20 cellular contexts compared by ENCODE assay signal in the genomic region with DNA sequence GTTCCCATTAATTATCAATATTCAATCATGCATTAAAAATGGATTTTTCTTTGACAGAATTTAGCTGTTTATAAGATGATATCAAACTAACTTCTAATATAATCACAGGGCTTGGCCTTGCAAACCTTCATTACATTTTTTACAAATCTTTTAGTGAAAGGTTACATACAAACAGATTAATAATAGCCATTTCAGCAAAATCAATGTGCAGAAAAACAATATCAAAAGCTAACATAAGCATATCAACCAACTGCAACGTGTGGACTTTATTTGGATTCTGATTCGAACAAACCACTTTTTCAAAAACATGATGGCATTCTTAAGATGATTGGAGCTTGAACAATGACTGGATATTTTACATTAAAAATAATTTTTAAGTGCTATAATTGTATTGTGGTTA.
DNase-seq lines count a peak whose midpoint lies in the region; ATAC-seq, FAIRE-seq and TF ChIP-seq lines count a peak whose summit lies in the region.
"Had no signal": no experiment of that assay in that cellular context is flagged by ENCODE, and none has a peak within 500 bp of the region (broad histone marks: within the 10 kb centered on the region; RNA-seq: fewer than 3 reads in every experiment).

No MANE protein-coding gene starts in this region.

- no peak overlapping the region for H3K27ac ChIP-seq in HepG2 (ENCODE audit: extremely low read length, insufficient read depth, low read length)
- H3K27ac ChIP-seq in right lobe of liver = no peak overlapping the region
- H3K27ac ChIP-seq in IMR-90 (ENCODE audit: insufficient read depth, low read length) = no peak overlapping the region
- H3K27ac ChIP-seq: 22Rv1, BLaER1 had no signal

- H2BK5ac ChIP-seq in IMR-90 (ENCODE audit: low read depth, low read length, poor library complexity, severe bottlenecking) = no peak overlapping the region

- intact Hi-C loops in HepG2 (cut with micrococcal nuclease; ENCODE audit: unreplicated experiment) (no loop called here), right lobe of liver (cut with DNase I) (no loop called here), IMR-90 (cut with micrococcal nuclease) (no loop called here)

- H2AK5ac ChIP-seq in IMR-90 (ENCODE audit: low read depth, low read length) = no peak overlapping the region

- dilution Hi-C loops in IMR-90 (cut with HindIII; ENCODE audit: low sequenced_read_pairs, unreplicated experiment) = no loop called here

- no peak overlapping the region for H3K23ac ChIP-seq in IMR-90 (ENCODE audit: low read depth, low read length)

- no peak overlapping the region for H3K18ac ChIP-seq in IMR-90 (ENCODE audit: low read depth, low read length)

- H3K4me3 ChIP-seq in HepG2 (replicated peaks in 1 of 3; ENCODE audit: insufficient read depth in 1 of 3, low read depth in 2 of 3, low read length in 3 of 3) (no peak overlapping the region), right lobe of liver (no peak overlapping the region), IMR-90 (ENCODE audit: insufficient read depth, low read depth, low read length) (no peak overlapping the region)
- H3K4me3 ChIP-seq: BLaER1 had no signal

- under 1% methylated on average over 2 of the region's 2 CpGs for WGBS in HepG2 (ENCODE audit: low lambda C conversion rate)
- WGBS in right lobe of liver (ENCODE audit: insufficient coverage, low coverage, low lambda C conversion rate, missing lambda C conversion rate) = 61% methylated on average over 2 of the region's 2 CpGs
- no CpG with 5 or more reads among the region's 2 CpGs for WGBS in IMR-90 (ENCODE audit: extremely low coverage in 2 of 2, insufficient read length in 1 of 2), 2 experiments

- TF ChIP-seq CTCF in HepG2 (CRISPR knock-in tag; IDR thresholded peaks at IDR 0.05) = no peak
- TF ChIP-seq CTCF in right lobe of liver (IDR thresholded peaks at IDR 0.05) = no peak
- TF ChIP-seq CTCF in IMR-90 (conservative IDR thresholded peaks at IDR 0.05; ENCODE audit: low read depth, low read length) = no peak

- H3K9me1 ChIP-seq in IMR-90 (ENCODE audit: insufficient read depth, low read length) = no peaks in the 10 kb centered on the region

- H2BK120ac ChIP-seq in IMR-90 (ENCODE audit: low read depth, low read length) = no peak overlapping the region

- DNase-seq in HepG2 (ENCODE audit: low spot score) (no peak), right lobe of liver (no peak), IMR-90 (no peak)
- DNase-seq in T-helper 2 cell treated with Interferon-gamma antibody and Interleukin-4, amounts not matched to agents 5 μg/mL and 100 μg/mL, for 36 hours (ENCODE audit: low spot score) = no peak
- DNase-seq: ACHN; BE2C; C1 segment of cervical spinal cord; CD4-positive, alpha-beta memory T cell; CD4-positive, CD25-positive, alpha-beta regulatory T cell; CD8-positive, alpha-beta memory T cell; COR-L47; DMS79 treated with DMSO at 0.1 percent for 48 hours; GF-D8 had no signal

- H3K79me2 ChIP-seq in HepG2 (ENCODE audit: insufficient read depth, low read length) = no peaks in the 10 kb centered on the region

- BruUV-seq in HepG2 (replicated peaks; lab: Mats Ljungman, UMichigan) (no TSS peak), IMR-90 (replicated peaks; lab: Mats Ljungman, UMichigan) (no TSS peak)

- H3K27me3 Mint-ChIP-seq in T-helper 2 cell treated with Interferon-gamma antibody and Interleukin-4, amounts not matched to agents 5 μg/mL and 100 μg/mL, for 36 hours (ENCODE audit: low read depth) = no peaks in the 10 kb centered on the region

- CTCF ChIA-PET in HepG2 (lab: Yijun Ruan, JAX; ENCODE audit: low intra/inter-chr PET ratio, low total read pairs) = no interaction called here
- CTCF ChIA-PET in IMR-90 (lab: Yijun Ruan, JAX) = interaction anchor here (0.5 kb wide), 1 partner anchor 58 kb away, joined by 6 read pairs; no protein-coding TSS in a partner anchor

- TF ChIP-seq RAD21 in HepG2 (CRISPR knock-in tag; IDR thresholded peaks at IDR 0.05) = no peak
- TF ChIP-seq RAD21 in IMR-90 (IDR thresholded peaks at IDR 0.05; ENCODE audit: low read length) = no peak

- H3K9ac ChIP-seq in HepG2 (ENCODE audit: insufficient read depth, low read depth, low read length) = no peak overlapping the region
- H3K9ac ChIP-seq in IMR-90 (ENCODE audit: low read depth, low read length) = no peak overlapping the region
- H3K9ac ChIP-seq: BLaER1 had no signal

- H3K14ac ChIP-seq in IMR-90 (replicated peaks; ENCODE audit: low read depth, low read length) = no peak overlapping the region

- no peak overlapping the region for H4K8ac ChIP-seq in IMR-90 (ENCODE audit: low read depth in 2 of 2, low read length in 2 of 2)

- H3K9me3 ChIP-seq in HepG2 (ENCODE audit: low read length) = no peaks in the 10 kb centered on the region
- H3K9me3 ChIP-seq in right lobe of liver = no peaks in the 10 kb centered on the region
- no peaks in the 10 kb centered on the region for H3K9me3 ChIP-seq in IMR-90 (ENCODE audit: control insufficient read depth, insufficient read depth, low read length)
- H3K9me3 ChIP-seq: BE2C, BLaER1 had no signal

- TF ChIP-seq EP300 in HepG2 (IDR thresholded peaks at IDR 0.05; ENCODE audit: low read depth in 2 of 2, low read length in 2 of 2) = no peak
- TF ChIP-seq EP300 in HepG2 (CRISPR knock-in tag; IDR thresholded peaks at IDR 0.05; ENCODE audit: borderline replicate concordance) = no peak

- H2AFZ ChIP-seq in HepG2 (ENCODE audit: low read length) (no peak overlapping the region), IMR-90 (replicated peaks; ENCODE audit: low read length, poor library complexity) (no peak overlapping the region)

- no peak overlapping the region for H3K27ac Mint-ChIP-seq in T-helper 2 cell treated with Interferon-gamma antibody and Interleukin-4, amounts not matched to agents 5 μg/mL and 100 μg/mL, for 36 hours
- H3K27ac Mint-ChIP-seq: CD14-positive monocyte; CD4-positive, alpha-beta memory T cell; CD4-positive, CD25-positive, alpha-beta regulatory T cell; CD8-positive, alpha-beta memory T cell had no signal

- H3K9me3 Mint-ChIP-seq in T-helper 2 cell treated with Interferon-gamma antibody and Interleukin-4, amounts not matched to agents 5 μg/mL and 100 μg/mL, for 36 hours = no peaks in the 10 kb centered on the region
- H3K9me3 Mint-ChIP-seq: CD8-positive, alpha-beta memory T cell had no signal

- no peak overlapping the region for H3K4ac ChIP-seq in IMR-90 (ENCODE audit: low read depth, low read length)

- no peak overlapping the region for H2BK20ac ChIP-seq in IMR-90 (ENCODE audit: low read depth, low read length)

- in situ Hi-C loops in HepG2 (cut with HindIII; ENCODE audit: extremely low pct_ligation_motif_present, low pct_unique_long_range_greater_than_20kb) = no loop called here
- in situ Hi-C loops in IMR-90 (cut with MboI; ENCODE audit: low sequenced_read_pairs) = no loop called here

- FAIRE-seq in HepG2 (lab: Jason Lieb, UNC) = no peak
- FAIRE-seq: G401.6, GM12891, GM19239 had no signal

- ATAC-seq in HepG2 (no peak), right lobe of liver (no peak), IMR-90 (ENCODE audit: low read depth) (no peak), HG03378 (IDR thresholded peaks at IDR 0.05; ENCODE audit: unreplicated experiment) (no peak)

- H4K5ac ChIP-seq in IMR-90 (ENCODE audit: low read depth, low read length) = no peak overlapping the region

- H3K56ac ChIP-seq in IMR-90 (ENCODE audit: extremely low read depth, insufficient read depth, low read length) = no peak overlapping the region

- POLR2A ChIA-PET in HepG2 (lab: Yijun Ruan, JAX) (no interaction called here), IMR-90 (lab: Charles Lee; ENCODE audit: unreplicated experiment) (no interaction called here)

- no peaks in the 10 kb centered on the region for H3K4me1 Mint-ChIP-seq in T-helper 2 cell treated with Interferon-gamma antibody and Interleukin-4, amounts not matched to agents 5 μg/mL and 100 μg/mL, for 36 hours (ENCODE audit: low read depth)
- H3K4me1 Mint-ChIP-seq: CD14-positive monocyte; CD4-positive, alpha-beta memory T cell; CD4-positive, CD25-positive, alpha-beta regulatory T cell; CD8-positive, alpha-beta memory T cell had no signal

- H2AK9ac ChIP-seq in IMR-90 (replicated peaks; ENCODE audit: low read depth, low read length, poor library complexity) = no peak overlapping the region

- no peaks in the 10 kb centered on the region for H3K36me3 Mint-ChIP-seq in T-helper 2 cell treated with Interferon-gamma antibody and Interleukin-4, amounts not matched to agents 5 μg/mL and 100 μg/mL, for 36 hours (ENCODE audit: low read depth)
- H3K36me3 Mint-ChIP-seq: CD14-positive monocyte; CD4-positive, alpha-beta memory T cell; CD4-positive, CD25-positive, alpha-beta regulatory T cell; CD8-positive, alpha-beta memory T cell had no signal

- TF ChIP-seq POLR2A in HepG2 (IDR thresholded peaks at IDR 0.05; ENCODE audit: insufficient read depth in 1 of 2, low read depth in 2 of 2, low read length in 2 of 2) = no peak
- TF ChIP-seq POLR2A in right lobe of liver (IDR thresholded peaks at IDR 0.05) = no peak
- TF ChIP-seq POLR2A in IMR-90 (IDR thresholded peaks at IDR 0.05; ENCODE audit: low read depth, low read length) = no peak

- H3K4me1 ChIP-seq in HepG2 (ENCODE audit: insufficient read depth, low read length) (peaks cover 13% of the 10 kb centered on the region), right lobe of liver (no peaks in the 10 kb centered on the region), IMR-90 (ENCODE audit: control insufficient read depth, insufficient read depth, low read length) (no peaks in the 10 kb centered on the region)
- H3K4me1 ChIP-seq: BE2C, BLaER1 had no signal

- H3K27me3 ChIP-seq in HepG2 (ENCODE audit: control insufficient read depth in 1 of 2, insufficient read depth in 2 of 2, low read length in 2 of 2) = peaks cover 0 to 4% of the 10 kb centered on the region in 2 experiments; a peak in 1 of 5 replicates
- no peaks in the 10 kb centered on the region for H3K27me3 ChIP-seq in right lobe of liver
- no peaks in the 10 kb centered on the region for H3K27me3 ChIP-seq in IMR-90 (ENCODE audit: control insufficient read depth, insufficient read depth, low read length)
- H3K27me3 ChIP-seq: BE2C, BLaER1 had no signal

- H3K4me3 Mint-ChIP-seq in T-helper 2 cell treated with Interferon-gamma antibody and Interleukin-4, amounts not matched to agents 5 μg/mL and 100 μg/mL, for 36 hours = no peak overlapping the region
- H3K4me3 Mint-ChIP-seq: CD14-positive monocyte; CD4-positive, alpha-beta memory T cell; CD4-positive, CD25-positive, alpha-beta regulatory T cell; CD8-positive, alpha-beta memory T cell had no signal

- no peak overlapping the region for H2BK15ac ChIP-seq in IMR-90 (ENCODE audit: low read depth, low read length)

- H4K91ac ChIP-seq in IMR-90 (ENCODE audit: insufficient read depth, low read depth, low read length) = no peak overlapping the region

- H4K20me1 ChIP-seq in HepG2 (ENCODE audit: insufficient read depth, low read length) = no peaks in the 10 kb centered on the region
- no peaks in the 10 kb centered on the region for H4K20me1 ChIP-seq in IMR-90 (ENCODE audit: insufficient read depth, low read length)
- H4K20me1 ChIP-seq: BLaER1 had no signal

- H3K4me2 ChIP-seq in HepG2 (ENCODE audit: low read depth, low read length) (no peak overlapping the region), IMR-90 (ENCODE audit: low read depth, low read length) (no peak overlapping the region)
- H3K4me2 ChIP-seq: BLaER1 had no signal

- H3K79me1 ChIP-seq in IMR-90 (ENCODE audit: low read depth in 1 of 2, low read length in 2 of 2) = no peaks in the 10 kb centered on the region

- no peaks in the 10 kb centered on the region for H3K36me3 ChIP-seq in HepG2 (replicated peaks in 1 of 2; ENCODE audit: control insufficient read depth in 1 of 2, insufficient read depth in 2 of 2, low read length in 2 of 2)
- H3K36me3 ChIP-seq in right lobe of liver = no peaks in the 10 kb centered on the region
- H3K36me3 ChIP-seq in IMR-90 (ENCODE audit: control insufficient read depth, insufficient read depth, low read length) = no peaks in the 10 kb centered on the region
- H3K36me3 ChIP-seq: BE2C, BLaER1 had no signal
